In the genomic region with DNA sequence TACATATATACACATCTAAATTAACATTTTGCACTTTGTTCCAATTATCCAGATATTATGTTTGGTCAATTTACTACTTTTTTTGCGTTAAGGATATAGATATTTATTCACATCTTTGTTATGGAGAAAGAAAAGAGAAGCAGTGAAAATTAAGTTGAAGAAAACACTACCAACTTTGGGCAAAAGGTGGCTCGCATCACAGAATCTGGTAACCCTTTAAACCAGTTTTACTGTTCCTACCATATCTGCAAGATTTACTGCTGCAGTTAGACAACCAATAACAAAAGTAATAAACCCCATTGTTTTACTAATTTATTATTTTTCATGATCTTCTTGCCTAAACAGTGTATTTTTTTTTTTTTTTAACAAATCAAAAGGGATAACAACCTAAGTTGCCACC, we compare ENCODE assay signal across 16 cellular contexts. TPM values are rescaled to one million over a fixed set of nuclear protein-coding genes. Genes with fewer than 3 reads are reported as not detected.
A peak's percentile ranks its signal among the peaks of the same experiment; 100 is the strongest.
DNase-seq lines count a peak whose midpoint lies in the region; ATAC-seq and TF ChIP-seq lines count a peak whose summit lies in the region.
"Had no signal": no experiment of that assay in that cellular context is flagged by ENCODE, and none has a peak within 500 bp of the region (broad histone marks: within the 10 kb centered on the region; RNA-seq: fewer than 3 reads in every experiment).

No MANE protein-coding gene starts in this region.

- H3K27me3 ChIP-seq in CD8-positive, alpha-beta T cell (ENCODE audit: insufficient read depth, low read length), result no peaks in the 10 kb centered on the region
- H3K27me3 ChIP-seq in GM23338 (ENCODE audit: insufficient read depth), result no peaks in the 10 kb centered on the region

- H3K4me1 ChIP-seq in CD8-positive, alpha-beta T cell (ENCODE audit: insufficient read depth, low read length), result no peaks in the 10 kb centered on the region
- H3K4me1 ChIP-seq in GM23338 (ENCODE audit: insufficient read depth), result no peaks in the 10 kb centered on the region

- H3K36me3 ChIP-seq in CD8-positive, alpha-beta T cell (ENCODE audit: insufficient read depth, low read length), result no peaks in the 10 kb centered on the region
- H3K36me3 ChIP-seq in GM23338 (ENCODE audit: insufficient read depth), result no peaks in the 10 kb centered on the region

- H2AFZ ChIP-seq in GM23338, result no peak overlapping the region
- H2AFZ ChIP-seq: PC-9 had no signal

- no peaks in the 10 kb centered on the region for H3K9me2 ChIP-seq in GM23338 (ENCODE audit: insufficient read depth)

- POLR2A ChIA-PET in CD8-positive, alpha-beta T cell (lab: Charles Lee), result no interaction called here
- POLR2A ChIA-PET in WTC11 (lab: Charles Lee), result no interaction called here

- CTCF ChIA-PET in CD8-positive, alpha-beta T cell (lab: Charles Lee), result no interaction called here
- CTCF ChIA-PET in WTC11 (lab: Charles Lee), result interaction anchor here (2.7 kb wide), 1 partner anchor 120 kb away, joined by 8 read pairs; no protein-coding TSS in a partner anchor

- ATAC-seq in CD8-positive, alpha-beta T cell, result no peak
- no peak for ATAC-seq in GM23338
- no peak for ATAC-seq in T-helper 17 cell
- ATAC-seq in WTC11, result no peak

- DNase-seq in CD8-positive, alpha-beta T cell, result no peak
- DNase-seq in GM23338 (ENCODE audit: low spot score) (peak; percentile 25), T-helper 17 cell (no peak), neural crest cell (ENCODE audit: low read depth, low spot score) (no peak), WTC11 (ENCODE audit: low spot score) (no peak), HCEC 1CT (no peak), NCI-H146 (lab: John Stamatoyannopoulos, UW) (no peak), cardiac septum (ENCODE audit: low spot score) (no peak)
- DNase-seq: ACHN; CD4-positive, alpha-beta memory T cell; IMR-90; NCI-H1092; NCI-H1694; NCI-H345; NCI-H69; PC-9 had no signal

- H3K9me3 Mint-ChIP-seq in CD8-positive, alpha-beta T cell, result peaks cover 4% of the 10 kb centered on the region
- H3K9me3 Mint-ChIP-seq in GM23338 (no peaks in the 10 kb centered on the region), neural crest cell (no peaks in the 10 kb centered on the region), WTC11 (no peaks in the 10 kb centered on the region)

- H3K27ac ChIP-seq in CD8-positive, alpha-beta T cell (ENCODE audit: low read depth, low read length), result no peak overlapping the region
- H3K27ac ChIP-seq in GM23338 (ENCODE audit: low read depth), result no peak overlapping the region
- H3K27ac ChIP-seq: PC-9 had no signal

- H4K20me1 ChIP-seq in GM23338 (replicated peaks; ENCODE audit: insufficient read depth), result peaks cover 9% of the 10 kb centered on the region; the same call in 1 of the 2 replicates

- no peaks in the 10 kb centered on the region for H3K9me3 ChIP-seq in CD8-positive, alpha-beta T cell (ENCODE audit: low read length)
- H3K9me3 ChIP-seq in T-helper 17 cell (ENCODE audit: control insufficient read depth, low read length, poor library complexity, severe bottlenecking), result no peaks in the 10 kb centered on the region

- peak; percentile 44 for TF ChIP-seq CTCF in CD8-positive, alpha-beta T cell (IDR thresholded peaks at IDR 0.05)
- TF ChIP-seq CTCF in GM23338 (conservative IDR thresholded peaks at IDR 0.05; ENCODE audit: low read depth in 2 of 2) (peak in 1 of 2 experiments; percentile 30; a peak in 1 of 4 replicates), neural crest cell (conservative IDR thresholded peaks at IDR 0.05) (peak; percentile 38), WTC11 (IDR thresholded peaks at IDR 0.05) (no peak)

- peaks cover 26% of the 10 kb centered on the region for H3K36me3 Mint-ChIP-seq in CD8-positive, alpha-beta T cell
- H3K36me3 Mint-ChIP-seq in GM23338 (ENCODE audit: low read depth) (peaks cover 6% of the 10 kb centered on the region; the same call in 2 of the 3 replicates), T-helper 17 cell (ENCODE audit: low read depth) (peaks cover 5% of the 10 kb centered on the region), neural crest cell (ENCODE audit: low read depth) (peaks cover 9% of the 10 kb centered on the region), WTC11 (peaks cover 11% of the 10 kb centered on the region)

- H3K4me3 Mint-ChIP-seq in CD8-positive, alpha-beta T cell, result no peak overlapping the region
- H3K4me3 Mint-ChIP-seq in GM23338 (no peak overlapping the region), T-helper 17 cell (no peak overlapping the region), neural crest cell (no peak overlapping the region), WTC11 (no peak overlapping the region)
- H3K4me3 Mint-ChIP-seq: CD4-positive, alpha-beta memory T cell had no signal

- H3F3A ChIP-seq in GM23338 (replicated peaks; ENCODE audit: low read depth), result no peaks in the 10 kb centered on the region

- peaks cover 55% of the 10 kb centered on the region for H3K4me1 Mint-ChIP-seq in CD8-positive, alpha-beta T cell (ENCODE audit: low read depth)
- H3K4me1 Mint-ChIP-seq in GM23338 (peaks cover 27% of the 10 kb centered on the region), T-helper 17 cell (peaks cover 31% of the 10 kb centered on the region), neural crest cell (peaks cover 17% of the 10 kb centered on the region), WTC11 (peaks cover 34% of the 10 kb centered on the region)

- no peak overlapping the region for H3K4me2 ChIP-seq in GM23338
- H3K4me2 ChIP-seq: PC-9 had no signal

- no peaks in the 10 kb centered on the region for H3K27me3 Mint-ChIP-seq in CD8-positive, alpha-beta T cell (ENCODE audit: low read depth)
- H3K27me3 Mint-ChIP-seq in GM23338 (ENCODE audit: insufficient read depth, low read depth, poor library complexity), result peaks cover 3% of the 10 kb centered on the region
- no peaks in the 10 kb centered on the region for H3K27me3 Mint-ChIP-seq in T-helper 17 cell
- H3K27me3 Mint-ChIP-seq in neural crest cell (ENCODE audit: low read depth), result no peaks in the 10 kb centered on the region
- no peaks in the 10 kb centered on the region for H3K27me3 Mint-ChIP-seq in WTC11 (ENCODE audit: low read depth)
- H3K27me3 Mint-ChIP-seq: CD4-positive, alpha-beta memory T cell had no signal

- intact Hi-C loops in CD8-positive, alpha-beta T cell (cut with DNase I, micrococcal nuclease), result loop anchor here in 1 of 2 experiments (5.0 to 10.0 kb wide), 2 partner anchors 35 to 128 kb away; no protein-coding TSS in a partner anchor
- intact Hi-C loops in cardiac septum (cut with DNase I), result no loop called here

- H3K27ac Mint-ChIP-seq in CD8-positive, alpha-beta T cell, result no peak overlapping the region
- no peak overlapping the region for H3K27ac Mint-ChIP-seq in GM23338
- H3K27ac Mint-ChIP-seq in T-helper 17 cell, result peak overlapping the region; percentile 41
- H3K27ac Mint-ChIP-seq in neural crest cell (ENCODE audit: unreplicated experiment), result no peak overlapping the region
- H3K27ac Mint-ChIP-seq in WTC11, result no peak overlapping the region

- H3K4me3 ChIP-seq in CD8-positive, alpha-beta T cell (ENCODE audit: low read depth, low read length), result no peak overlapping the region
- no peak overlapping the region for H3K4me3 ChIP-seq in GM23338
- H3K4me3 ChIP-seq: PC-9 had no signal

- H3K79me2 ChIP-seq in GM23338 (replicated peaks; ENCODE audit: insufficient read depth), result peaks cover 98% of the 10 kb centered on the region

TF ChIP-seq in GM23338, 12 proteins besides CTCF, POLR2A, EP300 and RAD21 (continues in another document):
- no peak for TF ChIP-seq EZH2 (IDR thresholded peaks at IDR 0.05; ENCODE audit: low read depth, unreplicated experiment)
- TF ChIP-seq CREB1 (CRISPR knock-in tag; IDR thresholded peaks at IDR 0.05; ENCODE audit: low read depth), result no peak
- no peak for TF ChIP-seq EZH2phosphoT487 (IDR thresholded peaks at IDR 0.05; ENCODE audit: unreplicated experiment)
- no peak for TF ChIP-seq JUNB (IDR thresholded peaks at IDR 0.05; ENCODE audit: unreplicated experiment)

TF ChIP-seq in WTC11, 78 proteins besides CTCF, POLR2A, EP300 and RAD21 (continues in another document):
- TF ChIP-seq, protein P1, sequence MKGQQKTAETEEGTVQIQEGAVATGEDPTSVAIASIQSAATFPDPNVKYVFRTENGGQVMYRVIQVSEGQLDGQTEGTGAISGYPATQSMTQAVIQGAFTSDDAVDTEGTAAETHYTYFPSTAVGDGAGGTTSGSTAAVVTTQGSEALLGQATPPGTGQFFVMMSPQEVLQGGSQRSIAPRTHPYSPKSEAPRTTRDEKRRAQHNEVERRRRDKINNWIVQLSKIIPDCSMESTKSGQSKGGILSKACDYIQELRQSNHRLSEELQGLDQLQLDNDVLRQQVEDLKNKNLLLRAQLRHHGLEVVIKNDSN (CRISPR knock-in tag; IDR thresholded peaks at IDR 0.05), result no peak
- TF ChIP-seq SMAD4 (CRISPR knock-in tag; IDR thresholded peaks at IDR 0.05) (no peak), MYBL2 (CRISPR knock-in tag; IDR thresholded peaks at IDR 0.05) (no peak), ZNF219 (CRISPR knock-in tag; IDR thresholded peaks at IDR 0.05; ENCODE audit: borderline replicate concordance) (no peak)
- TF ChIP-seq, protein P2, sequence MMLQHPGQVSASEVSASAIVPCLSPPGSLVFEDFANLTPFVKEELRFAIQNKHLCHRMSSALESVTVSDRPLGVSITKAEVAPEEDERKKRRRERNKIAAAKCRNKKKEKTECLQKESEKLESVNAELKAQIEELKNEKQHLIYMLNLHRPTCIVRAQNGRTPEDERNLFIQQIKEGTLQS (CRISPR knock-in tag; conservative IDR thresholded peaks at IDR 0.05), result no peak
- TF ChIP-seq, protein P3, sequence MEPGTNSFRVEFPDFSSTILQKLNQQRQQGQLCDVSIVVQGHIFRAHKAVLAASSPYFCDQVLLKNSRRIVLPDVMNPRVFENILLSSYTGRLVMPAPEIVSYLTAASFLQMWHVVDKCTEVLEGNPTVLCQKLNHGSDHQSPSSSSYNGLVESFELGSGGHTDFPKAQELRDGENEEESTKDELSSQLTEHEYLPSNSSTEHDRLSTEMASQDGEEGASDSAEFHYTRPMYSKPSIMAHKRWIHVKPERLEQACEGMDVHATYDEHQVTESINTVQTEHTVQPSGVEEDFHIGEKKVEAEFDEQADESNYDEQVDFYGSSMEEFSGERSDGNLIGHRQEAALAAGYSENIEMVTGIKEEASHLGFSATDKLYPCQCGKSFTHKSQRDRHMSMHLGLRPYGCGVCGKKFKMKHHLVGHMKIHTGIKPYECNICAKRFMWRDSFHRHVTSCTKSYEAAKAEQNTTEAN (CRISPR knock-in tag; IDR thresholded peaks at IDR 0.05), result no peak

RNA-seq across cellular contexts. Expression of a gene that starts 53.6 kb away (rescaled TPM):
- 10 to 100 TPM; 70.9 to 72.4 TPM for total RNA-seq in CD8-positive, alpha-beta T cell
- 87.1 and 90.7 TPM in 2 replicates for total RNA-seq in GM23338 (2014; rRNA removed; shearing (Covaris generic))
- 28.2 and 30.9 TPM in 2 replicates for polyA plus RNA-seq in GM23338 (2016; fragmentation: Nextera tagmentation; extraction: Ambion mirVana)
- 100 to 1,000 TPM; 108 to 114 TPM for total RNA-seq in T-helper 17 cell
- 116 and 117 TPM in 2 replicates for total RNA-seq in neural crest cell
- total RNA-seq in WTC11 (2021), result 104 to 105 TPM (median 105 TPM) in 3 replicates
- 104 TPM for total RNA-seq in cardiac septum
